ENCODE assay signal across 8 cellular contexts in the genomic region with DNA sequence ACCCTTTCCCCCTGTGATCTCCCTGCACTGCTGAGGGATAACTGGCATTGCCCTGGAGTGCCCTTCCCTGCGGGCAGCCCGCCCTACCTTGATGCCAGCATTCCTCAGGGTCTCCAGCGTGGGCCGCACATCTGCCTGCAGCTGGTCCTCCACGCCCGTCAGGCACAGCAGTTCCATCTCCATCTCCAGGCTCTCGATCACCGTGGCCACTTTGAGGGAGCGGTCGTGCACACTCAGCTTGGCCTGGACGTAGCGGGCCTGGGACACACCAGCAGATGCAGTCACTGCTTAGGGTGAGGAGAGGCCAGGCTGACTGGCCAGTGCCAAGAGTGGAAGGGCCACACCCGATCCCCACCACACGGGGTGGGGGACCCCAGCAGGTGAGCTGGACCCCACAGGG.
"Had no signal": no experiment of that assay in that cellular context is flagged by ENCODE, and none has a peak within 500 bp of the region (broad histone marks: within the 10 kb centered on the region; RNA-seq: fewer than 3 reads in every experiment).

No MANE protein-coding gene starts in this region.

- H2AFZ ChIP-seq: GM23338 had no signal

- H3K4me1 ChIP-seq: HAP-1 had no signal

- DNase-seq: H7, HFFc6, IMR-90, KG1 had no signal

- H3K27ac ChIP-seq: HL-60 had no signal

- H3K9me3 ChIP-seq: HAP-1 had no signal

- H3K4me2 ChIP-seq: GM23338 had no signal

- H3K4me3 ChIP-seq: GM23338, HAP-1, K562 had no signal
